ENCODE assay signal across 1 cellular context in the genomic region with DNA sequence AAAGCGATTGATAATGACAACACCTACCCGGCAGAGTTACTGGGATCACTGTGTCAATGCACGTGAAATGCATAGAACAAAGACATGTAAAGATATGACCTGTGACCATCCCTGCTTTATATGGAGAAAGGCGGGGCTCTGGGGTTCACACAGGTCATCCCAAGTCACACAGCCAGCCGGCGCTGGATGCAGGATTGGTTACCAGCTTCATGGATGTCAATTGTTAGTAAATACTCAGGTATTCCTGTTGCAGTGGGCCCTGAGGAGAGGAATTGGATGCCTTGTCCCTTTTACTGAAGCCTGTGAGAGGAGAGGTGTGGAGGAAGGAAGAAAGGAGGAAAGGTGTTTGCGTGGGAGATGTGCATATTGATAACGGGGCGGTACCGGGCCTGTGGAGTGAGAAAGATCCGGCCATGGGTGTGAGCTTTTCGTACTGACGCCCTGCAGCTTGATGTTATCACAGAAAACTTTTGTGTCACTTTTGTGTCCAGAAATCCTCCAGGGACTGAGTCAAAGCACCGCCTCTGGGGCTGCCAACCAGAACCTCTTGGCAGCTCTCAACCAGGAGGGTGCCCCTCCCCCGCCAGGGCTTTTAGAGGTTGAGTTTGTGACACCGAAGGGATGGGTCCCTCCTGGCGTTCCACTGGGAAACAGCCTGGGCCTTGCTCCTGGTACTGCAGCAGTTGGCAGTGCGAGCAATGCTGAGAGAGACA.
TF ChIP-seq lines count a peak whose summit lies in the region.

No MANE protein-coding gene starts in this region.

TF ChIP-seq in HepG2, 621 proteins besides CTCF, POLR2A, EP300 and RAD21 (continued from another document):
- TF ChIP-seq, protein P1, sequence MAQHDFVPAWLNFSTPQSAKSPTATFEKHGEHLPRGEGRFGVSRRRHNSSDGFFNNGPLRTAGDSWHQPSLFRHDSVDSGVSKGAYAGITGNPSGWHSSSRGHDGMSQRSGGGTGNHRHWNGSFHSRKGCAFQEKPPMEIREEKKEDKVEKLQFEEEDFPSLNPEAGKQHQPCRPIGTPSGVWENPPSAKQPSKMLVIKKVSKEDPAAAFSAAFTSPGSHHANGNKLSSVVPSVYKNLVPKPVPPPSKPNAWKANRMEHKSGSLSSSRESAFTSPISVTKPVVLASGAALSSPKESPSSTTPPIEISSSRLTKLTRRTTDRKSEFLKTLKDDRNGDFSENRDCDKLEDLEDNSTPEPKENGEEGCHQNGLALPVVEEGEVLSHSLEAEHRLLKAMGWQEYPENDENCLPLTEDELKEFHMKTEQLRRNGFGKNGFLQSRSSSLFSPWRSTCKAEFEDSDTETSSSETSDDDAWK (CRISPR knock-in tag; IDR thresholded peaks at IDR 0.05), result no peak
- TF ChIP-seq, protein P2, sequence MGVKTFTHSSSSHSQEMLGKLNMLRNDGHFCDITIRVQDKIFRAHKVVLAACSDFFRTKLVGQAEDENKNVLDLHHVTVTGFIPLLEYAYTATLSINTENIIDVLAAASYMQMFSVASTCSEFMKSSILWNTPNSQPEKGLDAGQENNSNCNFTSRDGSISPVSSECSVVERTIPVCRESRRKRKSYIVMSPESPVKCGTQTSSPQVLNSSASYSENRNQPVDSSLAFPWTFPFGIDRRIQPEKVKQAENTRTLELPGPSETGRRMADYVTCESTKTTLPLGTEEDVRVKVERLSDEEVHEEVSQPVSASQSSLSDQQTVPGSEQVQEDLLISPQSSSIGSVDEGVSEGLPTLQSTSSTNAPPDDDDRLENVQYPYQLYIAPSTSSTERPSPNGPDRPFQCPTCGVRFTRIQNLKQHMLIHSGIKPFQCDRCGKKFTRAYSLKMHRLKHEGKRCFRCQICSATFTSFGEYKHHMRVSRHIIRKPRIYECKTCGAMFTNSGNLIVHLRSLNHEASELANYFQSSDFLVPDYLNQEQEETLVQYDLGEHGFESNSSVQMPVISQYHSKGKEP (CRISPR knock-in tag; IDR thresholded peaks at IDR 0.05), result no peak
- TF ChIP-seq MED8 (CRISPR knock-in tag; IDR thresholded peaks at IDR 0.05; ENCODE audit: insufficient replicate concordance) (no peak), PCBP1 (IDR thresholded peaks at IDR 0.05; ENCODE audit: borderline replicate concordance, low read depth, low read length) (no peak), FLYWCH1 (CRISPR knock-in tag; IDR thresholded peaks at IDR 0.05) (no peak), HNF4A (CRISPR knock-in tag; IDR thresholded peaks at IDR 0.05) (0 out of 2 replicates have a peak, but pooled peaks have one; percentile 2), PHB2 (IDR thresholded peaks at IDR 0.05; ENCODE audit: partially characterized antibody) (no peak)
